ENCODE assay signal across 1 cellular context in the genomic region with DNA sequence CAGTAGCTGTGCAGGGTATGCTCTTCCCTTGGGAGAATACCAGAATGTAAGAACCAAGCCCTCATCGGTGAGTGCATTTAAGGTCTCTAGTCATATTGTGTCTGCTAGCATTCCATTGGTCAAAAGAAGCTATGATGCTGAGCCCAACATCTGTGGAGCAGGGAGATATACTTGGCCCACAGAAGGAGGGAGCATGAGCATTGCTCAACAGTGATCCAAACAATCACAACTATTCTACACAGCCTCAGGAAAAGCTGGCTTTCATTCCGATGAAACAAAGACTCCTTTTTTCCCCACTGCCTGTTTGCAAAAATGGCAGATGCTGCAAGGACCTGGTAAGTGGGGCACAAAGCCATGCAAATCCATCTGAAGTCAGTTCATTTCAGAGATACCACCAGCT.
TF ChIP-seq lines count a peak whose summit lies in the region.

No MANE protein-coding gene starts in this region.

TF ChIP-seq in WTC11, 78 proteins besides CTCF, POLR2A, EP300 and RAD21 (continued from another document):
- TF ChIP-seq ZNF532 (CRISPR knock-in tag; IDR thresholded peaks at IDR 0.05; ENCODE audit: borderline replicate concordance) (no peak), FOXJ3 (CRISPR knock-in tag; IDR thresholded peaks at IDR 0.05; ENCODE audit: borderline replicate concordance) (no peak), FOXP4 (CRISPR knock-in tag; IDR thresholded peaks at IDR 0.05) (no peak), ZNF281 (CRISPR knock-in tag; IDR thresholded peaks at IDR 0.05) (no peak), IRF1 (CRISPR knock-in tag; IDR thresholded peaks at IDR 0.05) (no peak), NR1H2 (CRISPR knock-in tag; IDR thresholded peaks at IDR 0.05) (no peak), ZNF317 (CRISPR knock-in tag; IDR thresholded peaks at IDR 0.05; ENCODE audit: borderline replicate concordance, low read depth) (no peak), CBFB (CRISPR knock-in tag; IDR thresholded peaks at IDR 0.05; ENCODE audit: low read depth) (no peak)
- TF ChIP-seq, protein P1, sequence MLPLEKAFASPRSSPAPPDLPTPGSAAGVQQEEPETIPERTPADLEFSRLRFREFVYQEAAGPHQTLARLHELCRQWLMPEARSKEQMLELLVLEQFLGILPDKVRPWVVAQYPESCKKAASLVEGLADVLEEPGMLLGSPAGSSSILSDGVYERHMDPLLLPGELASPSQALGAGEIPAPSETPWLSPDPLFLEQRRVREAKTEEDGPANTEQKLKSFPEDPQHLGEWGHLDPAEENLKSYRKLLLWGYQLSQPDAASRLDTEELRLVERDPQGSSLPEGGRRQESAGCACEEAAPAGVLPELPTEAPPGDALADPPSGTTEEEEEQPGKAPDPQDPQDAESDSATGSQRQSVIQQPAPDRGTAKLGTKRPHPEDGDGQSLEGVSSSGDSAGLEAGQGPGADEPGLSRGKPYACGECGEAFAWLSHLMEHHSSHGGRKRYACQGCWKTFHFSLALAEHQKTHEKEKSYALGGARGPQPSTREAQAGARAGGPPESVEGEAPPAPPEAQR (CRISPR knock-in tag; IDR thresholded peaks at IDR 0.05): no peak
- TF ChIP-seq, protein P2, sequence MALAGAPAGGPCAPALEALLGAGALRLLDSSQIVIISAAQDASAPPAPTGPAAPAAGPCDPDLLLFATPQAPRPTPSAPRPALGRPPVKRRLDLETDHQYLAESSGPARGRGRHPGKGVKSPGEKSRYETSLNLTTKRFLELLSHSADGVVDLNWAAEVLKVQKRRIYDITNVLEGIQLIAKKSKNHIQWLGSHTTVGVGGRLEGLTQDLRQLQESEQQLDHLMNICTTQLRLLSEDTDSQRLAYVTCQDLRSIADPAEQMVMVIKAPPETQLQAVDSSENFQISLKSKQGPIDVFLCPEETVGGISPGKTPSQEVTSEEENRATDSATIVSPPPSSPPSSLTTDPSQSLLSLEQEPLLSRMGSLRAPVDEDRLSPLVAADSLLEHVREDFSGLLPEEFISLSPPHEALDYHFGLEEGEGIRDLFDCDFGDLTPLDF (CRISPR knock-in tag; IDR thresholded peaks at IDR 0.05): no peak
